Comparison of ENCODE assay signal across 1 cellular context in the genomic region with DNA sequence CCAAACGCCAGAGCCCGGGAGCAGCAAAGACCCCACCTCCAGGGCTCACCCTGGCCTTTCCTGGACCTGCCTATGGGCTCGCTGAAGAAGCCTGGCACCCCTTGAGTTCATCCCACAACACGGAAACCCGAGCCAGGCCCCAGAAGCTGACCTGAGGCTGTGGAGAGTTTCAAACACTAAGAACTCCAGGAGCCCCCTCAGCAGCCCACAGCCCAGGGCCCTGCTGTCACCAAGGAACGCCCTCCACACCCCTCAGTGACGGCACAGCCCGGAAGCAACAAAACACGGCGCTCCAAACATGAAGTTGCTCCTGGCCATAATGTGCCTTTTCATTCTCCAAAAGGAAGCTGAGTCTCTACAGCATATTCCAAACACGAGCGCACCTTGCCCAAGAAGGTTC.
TF ChIP-seq lines count a peak whose summit lies in the region.

No MANE protein-coding gene starts in this region.

TF ChIP-seq in K562, 482 proteins besides CTCF, POLR2A, EP300 and RAD21:
- TF ChIP-seq COPS2 (conservative IDR thresholded peaks at IDR 0.05): no peak
- TF ChIP-seq, protein P1, sequence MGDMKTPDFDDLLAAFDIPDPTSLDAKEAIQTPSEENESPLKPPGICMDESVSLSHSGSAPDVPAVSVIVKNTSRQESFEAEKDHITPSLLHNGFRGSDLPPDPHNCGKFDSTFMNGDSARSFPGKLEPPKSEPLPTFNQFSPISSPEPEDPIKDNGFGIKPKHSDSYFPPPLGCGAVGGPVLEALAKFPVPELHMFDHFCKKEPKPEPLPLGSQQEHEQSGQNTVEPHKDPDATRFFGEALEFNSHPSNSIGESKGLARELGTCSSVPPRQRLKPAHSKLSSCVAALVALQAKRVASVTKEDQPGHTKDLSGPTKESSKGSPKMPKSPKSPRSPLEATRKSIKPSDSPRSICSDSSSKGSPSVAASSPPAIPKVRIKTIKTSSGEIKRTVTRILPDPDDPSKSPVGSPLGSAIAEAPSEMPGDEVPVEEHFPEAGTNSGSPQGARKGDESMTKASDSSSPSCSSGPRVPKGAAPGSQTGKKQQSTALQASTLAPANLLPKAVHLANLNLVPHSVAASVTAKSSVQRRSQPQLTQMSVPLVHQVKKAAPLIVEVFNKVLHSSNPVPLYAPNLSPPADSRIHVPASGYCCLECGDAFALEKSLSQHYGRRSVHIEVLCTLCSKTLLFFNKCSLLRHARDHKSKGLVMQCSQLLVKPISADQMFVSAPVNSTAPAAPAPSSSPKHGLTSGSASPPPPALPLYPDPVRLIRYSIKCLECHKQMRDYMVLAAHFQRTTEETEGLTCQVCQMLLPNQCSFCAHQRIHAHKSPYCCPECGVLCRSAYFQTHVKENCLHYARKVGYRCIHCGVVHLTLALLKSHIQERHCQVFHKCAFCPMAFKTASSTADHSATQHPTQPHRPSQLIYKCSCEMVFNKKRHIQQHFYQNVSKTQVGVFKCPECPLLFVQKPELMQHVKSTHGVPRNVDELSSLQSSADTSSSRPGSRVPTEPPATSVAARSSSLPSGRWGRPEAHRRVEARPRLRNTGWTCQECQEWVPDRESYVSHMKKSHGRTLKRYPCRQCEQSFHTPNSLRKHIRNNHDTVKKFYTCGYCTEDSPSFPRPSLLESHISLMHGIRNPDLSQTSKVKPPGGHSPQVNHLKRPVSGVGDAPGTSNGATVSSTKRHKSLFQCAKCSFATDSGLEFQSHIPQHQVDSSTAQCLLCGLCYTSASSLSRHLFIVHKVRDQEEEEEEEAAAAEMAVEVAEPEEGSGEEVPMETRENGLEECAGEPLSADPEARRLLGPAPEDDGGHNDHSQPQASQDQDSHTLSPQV (IDR thresholded peaks at IDR 0.05): no peak
- TF ChIP-seq, protein P2, sequence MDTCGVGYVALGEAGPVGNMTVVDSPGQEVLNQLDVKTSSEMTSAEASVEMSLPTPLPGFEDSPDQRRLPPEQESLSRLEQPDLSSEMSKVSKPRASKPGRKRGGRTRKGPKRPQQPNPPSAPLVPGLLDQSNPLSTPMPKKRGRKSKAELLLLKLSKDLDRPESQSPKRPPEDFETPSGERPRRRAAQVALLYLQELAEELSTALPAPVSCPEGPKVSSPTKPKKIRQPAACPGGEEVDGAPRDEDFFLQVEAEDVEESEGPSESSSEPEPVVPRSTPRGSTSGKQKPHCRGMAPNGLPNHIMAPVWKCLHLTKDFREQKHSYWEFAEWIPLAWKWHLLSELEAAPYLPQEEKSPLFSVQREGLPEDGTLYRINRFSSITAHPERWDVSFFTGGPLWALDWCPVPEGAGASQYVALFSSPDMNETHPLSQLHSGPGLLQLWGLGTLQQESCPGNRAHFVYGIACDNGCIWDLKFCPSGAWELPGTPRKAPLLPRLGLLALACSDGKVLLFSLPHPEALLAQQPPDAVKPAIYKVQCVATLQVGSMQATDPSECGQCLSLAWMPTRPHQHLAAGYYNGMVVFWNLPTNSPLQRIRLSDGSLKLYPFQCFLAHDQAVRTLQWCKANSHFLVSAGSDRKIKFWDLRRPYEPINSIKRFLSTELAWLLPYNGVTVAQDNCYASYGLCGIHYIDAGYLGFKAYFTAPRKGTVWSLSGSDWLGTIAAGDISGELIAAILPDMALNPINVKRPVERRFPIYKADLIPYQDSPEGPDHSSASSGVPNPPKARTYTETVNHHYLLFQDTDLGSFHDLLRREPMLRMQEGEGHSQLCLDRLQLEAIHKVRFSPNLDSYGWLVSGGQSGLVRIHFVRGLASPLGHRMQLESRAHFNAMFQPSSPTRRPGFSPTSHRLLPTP (IDR thresholded peaks at IDR 0.05; ENCODE audit: borderline replicate concordance, extremely low read depth, insufficient read length): no peak
- TF ChIP-seq RBM34 (IDR thresholded peaks at IDR 0.05; ENCODE audit: borderline replicate concordance, insufficient read depth, low read length): no peak
- TF ChIP-seq NFRKB (IDR thresholded peaks at IDR 0.05; ENCODE audit: low read depth): no peak
- TF ChIP-seq, protein P3, sequence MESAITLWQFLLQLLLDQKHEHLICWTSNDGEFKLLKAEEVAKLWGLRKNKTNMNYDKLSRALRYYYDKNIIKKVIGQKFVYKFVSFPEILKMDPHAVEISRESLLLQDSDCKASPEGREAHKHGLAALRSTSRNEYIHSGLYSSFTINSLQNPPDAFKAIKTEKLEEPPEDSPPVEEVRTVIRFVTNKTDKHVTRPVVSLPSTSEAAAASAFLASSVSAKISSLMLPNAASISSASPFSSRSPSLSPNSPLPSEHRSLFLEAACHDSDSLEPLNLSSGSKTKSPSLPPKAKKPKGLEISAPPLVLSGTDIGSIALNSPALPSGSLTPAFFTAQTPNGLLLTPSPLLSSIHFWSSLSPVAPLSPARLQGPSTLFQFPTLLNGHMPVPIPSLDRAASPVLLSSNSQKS (CRISPR knock-in tag; IDR thresholded peaks at IDR 0.05): no peak
- TF ChIP-seq, protein P4, sequence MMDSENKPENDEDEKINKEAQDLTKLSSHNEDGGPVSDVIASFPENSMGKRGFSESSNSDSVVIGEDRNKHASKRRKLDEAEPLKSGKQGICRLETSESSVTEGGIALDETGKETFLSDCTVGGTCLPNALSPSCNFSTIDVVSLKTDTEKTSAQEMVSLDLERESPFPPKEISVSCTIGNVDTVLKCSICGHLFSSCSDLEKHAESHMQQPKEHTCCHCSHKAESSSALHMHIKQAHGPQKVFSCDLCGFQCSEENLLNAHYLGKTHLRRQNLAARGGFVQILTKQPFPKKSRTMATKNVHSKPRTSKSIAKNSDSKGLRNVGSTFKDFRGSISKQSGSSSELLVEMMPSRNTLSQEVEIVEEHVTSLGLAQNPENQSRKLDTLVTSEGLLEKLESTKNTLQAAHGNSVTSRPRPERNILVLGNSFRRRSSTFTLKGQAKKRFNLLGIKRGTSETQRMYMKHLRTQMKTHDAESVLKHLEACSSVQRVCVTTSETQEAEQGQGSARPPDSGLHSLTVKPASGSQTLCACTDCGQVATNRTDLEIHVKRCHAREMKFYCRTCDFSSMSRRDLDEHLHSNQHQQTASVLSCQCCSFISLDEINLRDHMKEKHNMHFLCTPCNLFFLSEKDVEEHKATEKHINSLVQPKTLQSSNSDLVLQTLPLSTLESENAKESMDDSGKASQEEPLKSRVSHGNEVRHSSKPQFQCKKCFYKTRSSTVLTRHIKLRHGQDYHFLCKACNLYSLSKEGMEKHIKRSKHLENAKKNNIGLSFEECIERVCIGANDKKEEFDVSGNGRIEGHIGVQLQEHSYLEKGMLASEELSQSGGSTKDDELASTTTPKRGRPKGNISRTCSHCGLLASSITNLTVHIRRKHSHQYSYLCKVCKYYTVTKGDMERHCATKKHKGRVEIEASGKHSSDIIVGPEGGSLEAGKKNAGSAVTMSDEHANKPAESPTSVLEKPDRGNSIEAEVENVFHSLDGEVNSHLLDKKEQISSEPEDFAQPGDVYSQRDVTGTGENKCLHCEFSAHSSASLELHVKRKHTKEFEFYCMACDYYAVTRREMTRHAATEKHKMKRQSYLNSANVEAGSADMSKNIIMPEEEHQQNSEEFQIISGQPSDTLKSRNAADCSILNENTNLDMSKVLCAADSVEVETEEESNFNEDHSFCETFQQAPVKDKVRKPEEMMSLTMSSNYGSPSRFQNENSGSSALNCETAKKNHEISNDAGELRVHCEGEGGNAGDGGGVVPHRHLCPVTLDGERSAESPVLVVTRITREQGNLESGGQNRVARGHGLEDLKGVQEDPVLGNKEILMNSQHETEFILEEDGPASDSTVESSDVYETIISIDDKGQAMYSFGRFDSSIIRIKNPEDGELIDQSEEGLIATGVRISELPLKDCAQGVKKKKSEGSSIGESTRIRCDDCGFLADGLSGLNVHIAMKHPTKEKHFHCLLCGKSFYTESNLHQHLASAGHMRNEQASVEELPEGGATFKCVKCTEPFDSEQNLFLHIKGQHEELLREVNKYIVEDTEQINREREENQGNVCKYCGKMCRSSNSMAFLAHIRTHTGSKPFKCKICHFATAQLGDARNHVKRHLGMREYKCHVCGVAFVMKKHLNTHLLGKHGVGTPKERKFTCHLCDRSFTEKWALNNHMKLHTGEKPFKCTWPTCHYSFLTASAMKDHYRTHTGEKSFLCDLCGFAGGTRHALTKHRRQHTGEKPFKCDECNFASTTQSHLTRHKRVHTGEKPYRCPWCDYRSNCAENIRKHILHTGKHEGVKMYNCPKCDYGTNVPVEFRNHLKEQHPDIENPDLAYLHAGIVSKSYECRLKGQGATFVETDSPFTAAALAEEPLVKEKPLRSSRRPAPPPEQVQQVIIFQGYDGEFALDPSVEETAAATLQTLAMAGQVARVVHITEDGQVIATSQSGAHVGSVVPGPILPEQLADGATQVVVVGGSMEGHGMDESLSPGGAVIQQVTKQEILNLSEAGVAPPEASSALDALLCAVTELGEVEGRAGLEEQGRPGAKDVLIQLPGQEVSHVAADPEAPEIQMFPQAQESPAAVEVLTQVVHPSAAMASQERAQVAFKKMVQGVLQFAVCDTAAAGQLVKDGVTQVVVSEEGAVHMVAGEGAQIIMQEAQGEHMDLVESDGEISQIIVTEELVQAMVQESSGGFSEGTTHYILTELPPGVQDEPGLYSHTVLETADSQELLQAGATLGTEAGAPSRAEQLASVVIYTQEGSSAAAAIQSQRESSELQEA (IDR thresholded peaks at IDR 0.05; ENCODE audit: low read depth): no peak
- no peak for TF ChIP-seq TCF3 (CRISPR knock-in tag; IDR thresholded peaks at IDR 0.05)
- TF ChIP-seq, protein P5, sequence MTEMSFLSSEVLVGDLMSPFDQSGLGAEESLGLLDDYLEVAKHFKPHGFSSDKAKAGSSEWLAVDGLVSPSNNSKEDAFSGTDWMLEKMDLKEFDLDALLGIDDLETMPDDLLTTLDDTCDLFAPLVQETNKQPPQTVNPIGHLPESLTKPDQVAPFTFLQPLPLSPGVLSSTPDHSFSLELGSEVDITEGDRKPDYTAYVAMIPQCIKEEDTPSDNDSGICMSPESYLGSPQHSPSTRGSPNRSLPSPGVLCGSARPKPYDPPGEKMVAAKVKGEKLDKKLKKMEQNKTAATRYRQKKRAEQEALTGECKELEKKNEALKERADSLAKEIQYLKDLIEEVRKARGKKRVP (CRISPR knock-in tag; IDR thresholded peaks at IDR 0.05): no peak
- no peak for TF ChIP-seq ZC3H4 (CRISPR knock-in tag; IDR thresholded peaks at IDR 0.05; ENCODE audit: borderline replicate concordance)
- TF ChIP-seq LARP7 (IDR thresholded peaks at IDR 0.05): no peak
- TF ChIP-seq, protein P6, sequence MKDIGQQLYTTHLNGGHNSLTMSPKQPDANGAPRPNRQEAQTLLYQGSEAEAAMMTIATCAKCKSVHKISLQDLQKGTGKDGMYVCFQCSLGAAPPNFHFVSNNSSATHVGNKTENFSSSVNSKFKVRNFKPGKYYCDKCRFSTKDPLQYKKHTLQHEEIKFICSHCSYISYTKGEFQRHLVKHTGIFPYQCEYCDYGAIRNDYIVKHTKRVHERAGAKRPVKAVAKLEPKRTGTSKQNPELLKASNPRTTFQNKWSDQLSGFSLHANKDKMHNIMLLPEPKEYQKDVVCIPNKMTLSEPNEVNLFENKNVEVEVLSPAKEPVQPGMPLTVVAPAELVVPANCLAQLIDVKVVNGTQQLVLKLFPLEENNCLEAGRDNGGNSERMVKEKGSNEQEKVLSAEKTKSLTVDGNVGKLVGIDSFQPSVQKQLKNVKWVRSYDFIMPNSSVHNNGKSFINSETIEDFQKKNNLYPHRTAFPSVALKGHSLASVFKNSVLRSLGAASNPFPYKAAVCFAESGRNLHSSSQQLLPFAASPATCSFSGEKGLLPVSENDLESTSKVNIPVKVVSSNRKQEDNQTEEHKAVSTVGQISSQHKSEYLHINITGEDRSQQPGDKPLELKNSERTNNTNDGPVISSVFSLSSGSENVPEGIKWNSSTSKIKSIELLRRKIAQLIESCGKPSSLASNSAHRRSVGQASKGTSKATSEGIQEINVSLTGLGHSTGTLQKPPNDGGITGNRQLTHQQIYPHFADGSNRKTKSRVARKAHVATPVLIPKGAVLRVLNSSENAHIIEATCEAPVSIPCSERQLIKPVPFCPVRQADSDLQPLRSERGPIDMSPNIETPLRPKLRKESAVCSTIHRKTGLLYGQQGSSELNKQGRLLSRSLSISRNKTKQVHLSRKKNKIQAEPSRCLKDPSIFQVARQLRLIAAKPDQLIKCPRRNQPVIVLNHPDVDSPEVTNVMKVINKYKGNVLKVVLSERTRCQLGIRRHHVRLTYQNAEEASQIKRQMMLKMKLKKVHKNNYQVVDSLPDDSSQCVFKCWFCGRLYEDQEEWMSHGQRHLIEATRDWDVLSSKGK (CRISPR knock-in tag; IDR thresholded peaks at IDR 0.05): no peak
- TF ChIP-seq POLR2AphosphoS5 (IDR thresholded peaks at IDR 0.05; ENCODE audit: control insufficient read depth, insufficient read depth, low read depth, low read length): no peak
- no peak for TF ChIP-seq GTF2A2 (tag; IDR thresholded peaks at IDR 0.05)
- TF ChIP-seq SMARCA5 (IDR thresholded peaks at IDR 0.05): no peak
- TF ChIP-seq THRAP3 (IDR thresholded peaks at IDR 0.05; ENCODE audit: borderline replicate concordance): no peak
